25 cellular contexts compared by ENCODE assay signal in genomic region chr6:30164714-30165113, GRCh38. TPM values are rescaled to one million over a fixed set of nuclear protein-coding genes. Genes with fewer than 3 reads are reported as not detected.
A peak's percentile ranks its signal among the peaks of the same experiment; 100 is the strongest.
DNase-seq lines count a peak whose midpoint lies in the region; ATAC-seq, FAIRE-seq and TF ChIP-seq lines count a peak whose summit lies in the region.
"Had no signal": no experiment of that assay in that cellular context is flagged by ENCODE, and none has a peak within 500 bp of the region (broad histone marks: within the 10 kb centered on the region; RNA-seq: fewer than 3 reads in every experiment).

No MANE protein-coding gene starts in this region.

- peaks cover 36% of the 10 kb centered on the region for H3K4me1 Mint-ChIP-seq in activated naive CD4-positive, alpha-beta T cell treated with anti-CD3 and anti-CD28 coated beads for 36 hours (ENCODE audit: low read depth)

- H3K9me3 Mint-ChIP-seq in activated naive CD4-positive, alpha-beta T cell treated with anti-CD3 and anti-CD28 coated beads for 36 hours = no peaks in the 10 kb centered on the region

- WGBS in liver = 83% methylated on average over 4 of the region's 4 CpGs

- peak overlapping the region; percentile 33 for H3K27ac Mint-ChIP-seq in activated naive CD4-positive, alpha-beta T cell treated with anti-CD3 and anti-CD28 coated beads for 36 hours

- no peaks in the 10 kb centered on the region for H3K36me3 ChIP-seq in bronchial epithelial cell (ENCODE audit: control insufficient read depth, insufficient read depth, low read length)
- peaks cover 0 to 18% (median 8%) of the 10 kb centered on the region in 4 donors for H3K36me3 ChIP-seq in liver (ENCODE audit: control insufficient read depth in 4 of 4, insufficient read depth in 3 of 4, low read depth in 1 of 4, low read length in 3 of 4)
- H3K36me3 ChIP-seq in mucosa of descending colon (ENCODE audit: low read depth) = no peaks in the 10 kb centered on the region
- H3K36me3 ChIP-seq: MG63, SJCRH30 had no signal

- FAIRE-seq in bronchial epithelial cell (lab: Jason Lieb, UNC) = peak; percentile 18
- FAIRE-seq: D721Med, H54, HTR-8/SVneo had no signal

- H3K36me3 Mint-ChIP-seq in activated naive CD4-positive, alpha-beta T cell treated with anti-CD3 and anti-CD28 coated beads for 36 hours (ENCODE audit: low read depth) = no peaks in the 10 kb centered on the region

- no peak overlapping the region for H3K4me3 Mint-ChIP-seq in activated naive CD4-positive, alpha-beta T cell treated with anti-CD3 and anti-CD28 coated beads for 36 hours

- H3K27me3 Mint-ChIP-seq in activated naive CD4-positive, alpha-beta T cell treated with anti-CD3 and anti-CD28 coated beads for 36 hours (ENCODE audit: low read depth) = peaks cover 19% of the 10 kb centered on the region

- no peak overlapping the region for H3K9ac ChIP-seq in liver (ENCODE audit: low read depth in 1 of 2, low read length in 2 of 2)

- intact Hi-C loops in activated naive CD4-positive, alpha-beta T cell treated with anti-CD3 and anti-CD28 coated beads for 36 hours (cut with micrococcal nuclease) = no loop called here
- intact Hi-C loops in mucosa of descending colon (cut with DNase I, micrococcal nuclease) = no loop called here

- no peak for DNase-seq in activated naive CD4-positive, alpha-beta T cell treated with anti-CD3 and anti-CD28 coated beads for 36 hours
- no peak for DNase-seq in activated naive CD4-positive, alpha-beta T cell (lab: John Stamatoyannopoulos, UW)
- DNase-seq in bronchial epithelial cell (ENCODE audit: low read depth) = no peak
- no peak for DNase-seq in MV-4-11 (lab: John Stamatoyannopoulos, UW)
- no peak for DNase-seq in mucosa of descending colon
- DNase-seq: KG1; MG63; NCI-H2029; NCI-H446; NCI-H524 treated with DMSO at 0.1 percent for 48 hours; NCI-H82; NK-92 treated with Interleukin-12 subunit alpha and Interleukin-12 subunit beta, amount 100 ng/mL, for 24 hours; PC-3; SJCRH30 had no signal

- CTCF ChIA-PET in activated naive CD4-positive, alpha-beta T cell treated with anti-CD3 and anti-CD28 coated beads for 36 hours (lab: Charles Lee) = interaction anchor here (5.1 kb wide), 1 partner anchor 34 kb away, joined by 30 read pairs; no protein-coding TSS in a partner anchor

- no peak overlapping the region for H3K4me3 ChIP-seq in bronchial epithelial cell (ENCODE audit: low read depth, low read length)
- peak overlapping the region in 2 of 3 donors; percentile 20 to 61 for H3K4me3 ChIP-seq in liver (ENCODE audit: low read depth in 1 of 3, low read length in 3 of 3)
- no peak overlapping the region for H3K4me3 ChIP-seq in mucosa of descending colon
- H3K4me3 ChIP-seq: MG63, SJCRH30 had no signal

- no peak for TF ChIP-seq RAD21 in liver (IDR thresholded peaks at IDR 0.05)

- H3K4me1 ChIP-seq in liver (ENCODE audit: control insufficient read depth in 4 of 4, insufficient read depth in 4 of 4, low read length in 3 of 4) (peaks cover 0 to 16% (median 5%) of the 10 kb centered on the region in 4 donors), mucosa of descending colon (ENCODE audit: low read depth) (peaks cover 5% of the 10 kb centered on the region)
- H3K4me1 ChIP-seq: SJCRH30 had no signal

- ATAC-seq in GM21360 (IDR thresholded peaks at IDR 0.05; ENCODE audit: unreplicated experiment) (no peak), mucosa of descending colon (no peak)
- ATAC-seq: PC-3, Right ventricle myocardium inferior had no signal

- TF ChIP-seq CTCF in bronchial epithelial cell (IDR thresholded peaks at IDR 0.05; ENCODE audit: insufficient read depth, low read length, severe bottlenecking) = no peak
- TF ChIP-seq CTCF in liver (IDR thresholded peaks at IDR 0.05; ENCODE audit: low read depth, low read length, missing input control) = no peak
- TF ChIP-seq CTCF in mucosa of descending colon (IDR thresholded peaks at IDR 0.05) = no peak

- peak overlapping the region in 1 of 2 donors; percentile 86 for H3K27ac ChIP-seq in liver (ENCODE audit: low read depth in 1 of 2, low read length in 2 of 2)
- H3K27ac ChIP-seq: SJCRH30 had no signal

- H3K9me3 ChIP-seq in liver (ENCODE audit: control insufficient read depth in 4 of 4, low read length in 3 of 4) (no peaks in the 10 kb centered on the region), mucosa of descending colon (no peaks in the 10 kb centered on the region)
- H3K9me3 ChIP-seq: MG63, SJCRH30 had no signal

- H3K27me3 ChIP-seq in bronchial epithelial cell (ENCODE audit: control insufficient read depth, insufficient read depth, low read length) (peaks cover 6% of the 10 kb centered on the region), liver (ENCODE audit: control insufficient read depth in 4 of 4, insufficient read depth in 4 of 4, low read length in 3 of 4) (no peaks in the 10 kb centered on the region)
- H3K27me3 ChIP-seq: MG63, SJCRH30 had no signal

TF ChIP-seq in liver, 16 proteins besides CTCF, POLR2A, EP300 and RAD21:
- TF ChIP-seq REST (IDR thresholded peaks at IDR 0.05) = no peak
- no peak for TF ChIP-seq FOXA2 (IDR thresholded peaks at IDR 0.05)
- TF ChIP-seq YY1 (IDR thresholded peaks at IDR 0.05) = no peak
- no peak for TF ChIP-seq ATF3 (IDR thresholded peaks at IDR 0.05)
- TF ChIP-seq GABPA (IDR thresholded peaks at IDR 0.05 in 1 of 2, conservative IDR thresholded peaks at IDR 0.05 in 1 of 2) = no peak
- TF ChIP-seq MAX (IDR thresholded peaks at IDR 0.05) = no peak
- no peak for TF ChIP-seq SP1 (IDR thresholded peaks at IDR 0.05)
- no peak for TF ChIP-seq HNF4G (IDR thresholded peaks at IDR 0.05)

RNA-seq across cellular contexts. Expression of gene TRIM15, which starts 1.4 kb away (rescaled TPM):
- 1 to 10 TPM in 1 of 2 experiments, under 1 TPM in 1; 0.79 to 2.2 TPM for total RNA-seq in activated naive CD4-positive, alpha-beta T cell treated with anti-CD3 and anti-CD28 coated beads for 36 hours
- not detected in 2 replicates for total RNA-seq in bronchial epithelial cell
- 1 to 10 TPM; 1.6 to 2.2 TPM for total RNA-seq in liver
- polyA plus RNA-seq in liver = 1 to 10 TPM; 1.6 to 2.8 TPM
- total RNA-seq in mucosa of descending colon = 10 to 100 TPM; 37.2 to 73.2 (median 51.4) TPM
- total RNA-seq: A172, G401, PC-3, Right ventricle myocardium inferior, RPMI7951 had no signal
- polyA plus RNA-seq: BJ had no signal

RNA-seq across cellular contexts. Expression of gene TRIM10, which starts 3.7 kb away (rescaled TPM):
- under 1 TPM; 0.19 to 0.25 TPM for total RNA-seq in activated naive CD4-positive, alpha-beta T cell treated with anti-CD3 and anti-CD28 coated beads for 36 hours
- not detected in 2 replicates for total RNA-seq in bronchial epithelial cell
- 100 to 1,000 TPM in 1 of 2 donors, under 1 TPM in 1; 0.75 to 128 TPM for total RNA-seq in liver
- polyA plus RNA-seq in liver = under 1 TPM; 0.29 to 0.72 TPM
- 1 to 10 TPM; 3.9 to 7.8 (median 5.3) TPM for total RNA-seq in mucosa of descending colon
- total RNA-seq: A172, Daoy, G401, PC-3, Right ventricle myocardium inferior, RPMI7951, SJCRH30 had no signal
- polyA plus RNA-seq: BJ had no signal

RNA-seq across cellular contexts. Expression of gene TRIM40, which starts 28.8 kb away (rescaled TPM):
- not detected for total RNA-seq in activated naive CD4-positive, alpha-beta T cell treated with anti-CD3 and anti-CD28 coated beads for 36 hours
- total RNA-seq in bronchial epithelial cell (not detected in 2 replicates), liver (under 1 TPM in 1 of 2 donors, not detected in 1; 0.51 TPM), mucosa of descending colon (10 to 100 TPM; 19.8 to 37.3 (median 33.4) TPM)
- polyA plus RNA-seq in liver = not detected
- total RNA-seq: A172, Daoy, G401, PC-3, Right ventricle myocardium inferior, RPMI7951, SJCRH30 had no signal
- polyA plus RNA-seq: BJ had no signal

RNA-seq across cellular contexts. Expression of gene TRIM26, which starts 48.5 kb away (rescaled TPM):
- 10 to 100 TPM; 36.8 to 38.7 TPM for total RNA-seq in activated naive CD4-positive, alpha-beta T cell treated with anti-CD3 and anti-CD28 coated beads for 36 hours
- total RNA-seq in bronchial epithelial cell (24.7 and 50.2 TPM in 2 replicates), liver (10 to 100 TPM; 14.9 to 50.1 TPM), mucosa of descending colon (10 to 100 TPM; 52.6 to 58.1 (median 53.0) TPM)
- polyA plus RNA-seq in liver = 10 to 100 TPM; 16.9 to 30.9 TPM

RNA-seq across cellular contexts. Expression of gene TRIM31, which starts 51.8 kb away (rescaled TPM):
- total RNA-seq in activated naive CD4-positive, alpha-beta T cell treated with anti-CD3 and anti-CD28 coated beads for 36 hours = under 1 TPM in 1 of 2 experiments, not detected in 1; 0.17 TPM
- total RNA-seq in bronchial epithelial cell (0.13 TPM in 1 of 2 replicates, not detected in the other), liver (under 1 TPM; 0.17 to 0.79 TPM), mucosa of descending colon (100 to 1,000 TPM; 121 to 202 (median 182) TPM)
- 1 to 10 TPM in 1 of 2 donors, under 1 TPM in 1; 0.16 to 1.3 TPM for polyA plus RNA-seq in liver
- total RNA-seq: A172, G401, Right ventricle myocardium inferior, RPMI7951, SJCRH30 had no signal
- polyA plus RNA-seq: BJ had no signal

Comparison
In these comparisons a context has a peak if more than half of its experiments do, and no peak if none do; other contexts are left out.
1. H3K4me3 ChIP-seq: peak in liver (2 of 3); none in bronchial epithelial cell (single experiment) and mucosa of descending colon (single experiment).
2. RNA of gene TRIM15, which starts 1.4 kb away (total RNA-seq): 37.2 to 73.2 TPM in mucosa of descending colon; 1.6 to 2.2 TPM in liver, 0.79 to 2.2 TPM in activated naive CD4-positive, alpha-beta T cell treated with anti-CD3 and anti-CD28 coated beads for 36 hours and not detected in bronchial epithelial cell; every median in the first group is over 10 times any median in the second.
3. RNA of gene TRIM40, which starts 28.8 kb away (total RNA-seq): 19.8 to 37.3 TPM in mucosa of descending colon; 0.51 TPM in liver, not detected in activated naive CD4-positive, alpha-beta T cell treated with anti-CD3 and anti-CD28 coated beads for 36 hours and not detected in bronchial epithelial cell; every median in the first group is over 10 times any median in the second.